ENCODE assay signal across 8 cellular contexts in genomic region chr13:48222358-48223015, GRCh38. TPM values are rescaled to one million over a fixed set of nuclear protein-coding genes. Genes with fewer than 3 reads are reported as not detected.
DNase-seq lines count a peak whose midpoint lies in the region; ATAC-seq and TF ChIP-seq lines count a peak whose summit lies in the region.
"Had no signal": no experiment of that assay in that cellular context is flagged by ENCODE, and none has a peak within 500 bp of the region (broad histone marks: within the 10 kb centered on the region; RNA-seq: fewer than 3 reads in every experiment).

No MANE protein-coding gene starts in this region.

- 67 to 69% methylated on average over 11 of the region's 11 CpGs for WGBS in testis, 2 donors

- H3K4me1 ChIP-seq in testis, result peaks cover 3% of the 10 kb centered on the region
- H3K4me1 ChIP-seq in Caco-2, result no peaks in the 10 kb centered on the region

- intact Hi-C loops in testis (cut with DNase I; ENCODE audit: low total_unique reads) (no loop called here), Caco-2 (cut with micrococcal nuclease; ENCODE audit: unreplicated experiment) (no loop called here)

- no peaks in the 10 kb centered on the region for H3K27me3 Mint-ChIP-seq in activated naive CD8-positive, alpha-beta T cell treated with anti-CD3 and anti-CD28 coated beads, Interleukin-2, amount 10 ng/mL, durations not matched to agents 7 days and 5 days
- peaks cover 2 to 8% (median 4%) of the 10 kb centered on the region in 3 donors for H3K27me3 Mint-ChIP-seq in immature natural killer cell (ENCODE audit: low read depth in 3 of 3)
- no peaks in the 10 kb centered on the region for H3K27me3 Mint-ChIP-seq in Caco-2 (ENCODE audit: insufficient read depth, unreplicated experiment)

- peaks cover 31% of the 10 kb centered on the region for H3K4me1 Mint-ChIP-seq in activated naive CD8-positive, alpha-beta T cell treated with anti-CD3 and anti-CD28 coated beads, Interleukin-2, amount 10 ng/mL, durations not matched to agents 7 days and 5 days
- H3K4me1 Mint-ChIP-seq in immature natural killer cell (peaks cover 27 to 40% of the 10 kb centered on the region in 2 donors), Caco-2 (ENCODE audit: low read depth, unreplicated experiment) (peaks cover 7% of the 10 kb centered on the region)
- H3K4me1 Mint-ChIP-seq: brain had no signal

- ATAC-seq in activated naive CD8-positive, alpha-beta T cell treated with anti-CD3 and anti-CD28 coated beads, Interleukin-2, amount 10 ng/mL, durations not matched to agents 7 days and 5 days (ENCODE audit: low read depth), result no peak

- H3K36me3 ChIP-seq in testis (ENCODE audit: low read depth, missing control alignments), result no peaks in the 10 kb centered on the region
- no peaks in the 10 kb centered on the region for H3K36me3 ChIP-seq in Caco-2 (ENCODE audit: control insufficient read depth, insufficient read depth, low read length)

- H3K4me3 ChIP-seq in testis, result no peak overlapping the region
- no peak overlapping the region for H3K4me3 ChIP-seq in Caco-2 (ENCODE audit: low read depth, low read length)

- peaks cover 3% of the 10 kb centered on the region for H3K36me3 Mint-ChIP-seq in activated naive CD8-positive, alpha-beta T cell treated with anti-CD3 and anti-CD28 coated beads, Interleukin-2, amount 10 ng/mL, durations not matched to agents 7 days and 5 days
- H3K36me3 Mint-ChIP-seq in immature natural killer cell (no peaks in the 10 kb centered on the region), Caco-2 (ENCODE audit: insufficient read depth, unreplicated experiment) (no peaks in the 10 kb centered on the region)
- H3K36me3 Mint-ChIP-seq: brain had no signal

- H3K9me3 Mint-ChIP-seq in activated naive CD8-positive, alpha-beta T cell treated with anti-CD3 and anti-CD28 coated beads, Interleukin-2, amount 10 ng/mL, durations not matched to agents 7 days and 5 days, result peaks cover 2% of the 10 kb centered on the region
- H3K9me3 Mint-ChIP-seq in immature natural killer cell, result no peaks in the 10 kb centered on the region
- no peaks in the 10 kb centered on the region for H3K9me3 Mint-ChIP-seq in Caco-2 (ENCODE audit: unreplicated experiment)
- H3K9me3 Mint-ChIP-seq: brain had no signal

- BruUV-seq in Caco-2 (replicated peaks; lab: Mats Ljungman, UMichigan), result no TSS peak

- CTCF ChIA-PET in Caco-2 (lab: Charles Lee), result no interaction called here

- TF ChIP-seq POLR2A in testis (IDR thresholded peaks at IDR 0.05), result no peak

- POLR2A ChIA-PET in activated naive CD8-positive, alpha-beta T cell treated with anti-CD3 and anti-CD28 coated beads, Interleukin-2, amount 10 ng/mL, durations not matched to agents 7 days and 5 days (lab: Charles Lee), result interaction anchor here (1.0 to 2.9 kb wide), 5 partner anchors 10 to 754 kb away, joined by 3 to 21 read pairs (median 6); partner anchors contain the start of genes FNDC3A and ITM2B
- POLR2A ChIA-PET in Caco-2 (lab: Charles Lee), result no interaction called here

- TF ChIP-seq CTCF in testis (IDR thresholded peaks at IDR 0.05) (no peak), Caco-2 (IDR thresholded peaks at IDR 0.05; ENCODE audit: insufficient read depth in 1 of 2, low read depth in 1 of 2, low read length in 1 of 2, severe bottlenecking in 1 of 2, unreplicated experiment in 1 of 2) (no peak)

- H3K27me3 ChIP-seq in testis (no peaks in the 10 kb centered on the region), Caco-2 (replicated peaks; ENCODE audit: control insufficient read depth, insufficient read depth, low read length) (no peaks in the 10 kb centered on the region)

- no peaks in the 10 kb centered on the region for H3K9me3 ChIP-seq in testis
- H3K9me3 ChIP-seq in Caco-2, result no peaks in the 10 kb centered on the region; the same call in 1 of the 2 replicates

- peak; percentile 15 for DNase-seq in M059J (ENCODE audit: low read depth)
- no peak for DNase-seq in activated naive CD8-positive, alpha-beta T cell treated with anti-CD3 and anti-CD28 coated beads, Interleukin-2, amount 10 ng/mL, durations not matched to agents 7 days and 5 days
- no peak for DNase-seq in immature natural killer cell
- no peak for DNase-seq in testis
- DNase-seq in C1 segment of cervical spinal cord (lab: John Stamatoyannopoulos, UW), result no peak
- no peak for DNase-seq in Caco-2
- DNase-seq in activated effector memory CD4-positive, alpha-beta T cell treated with Interleukin-2 at 50 U/mL for 16 hours, result no peak

- H3K27ac ChIP-seq in testis, result peak overlapping the region; percentile 56 to 63

- peak overlapping the region; percentile 90 for H3K27ac Mint-ChIP-seq in activated naive CD8-positive, alpha-beta T cell treated with anti-CD3 and anti-CD28 coated beads, Interleukin-2, amount 10 ng/mL, durations not matched to agents 7 days and 5 days
- H3K27ac Mint-ChIP-seq in immature natural killer cell (peak overlapping the region in 4 of 6 donors; percentile 25 to 79 (median 48)), Caco-2 (ENCODE audit: unreplicated experiment) (no peak overlapping the region)

- H3K4me3 Mint-ChIP-seq in activated naive CD8-positive, alpha-beta T cell treated with anti-CD3 and anti-CD28 coated beads, Interleukin-2, amount 10 ng/mL, durations not matched to agents 7 days and 5 days, result peak overlapping the region; percentile 78
- H3K4me3 Mint-ChIP-seq in immature natural killer cell (peak overlapping the region in 2 of 5 donors; percentile 24 to 89), Caco-2 (ENCODE audit: unreplicated experiment) (no peak overlapping the region)

RNA-seq across cellular contexts. Expression of gene ITM2B, which starts 10.5 kb away (rescaled TPM):
- total RNA-seq in M059J (2014; rRNA removed; shearing (Covaris generic)), result 386 and 387 TPM in 2 replicates
- total RNA-seq in activated naive CD8-positive, alpha-beta T cell treated with anti-CD3 and anti-CD28 coated beads, Interleukin-2, amount 10 ng/mL, durations not matched to agents 7 days and 5 days, result 100 to 1,000 TPM; 385 to 429 TPM
- polyA plus RNA-seq in immature natural killer cell (1,000 to 10,000 TPM in 1 of 3 donors, 100 to 1,000 TPM in 2; 850 to 1,055 (median 878) TPM), testis (ENCODE audit: insufficient read depth, low read depth, low replicate concordance) (588 TPM)
- total RNA-seq in testis (100 to 1,000 TPM; 330 to 351 TPM), Caco-2 (2022) (202 and 224 TPM in 2 replicates)
